ENCODE assay signal across 11 cellular contexts in genomic region chr5:148620696-148621095, GRCh38. TPM values are rescaled to one million over a fixed set of nuclear protein-coding genes. Genes with fewer than 3 reads are reported as not detected.
DNase-seq lines count a peak whose midpoint lies in the region; ATAC-seq, FAIRE-seq and TF ChIP-seq lines count a peak whose summit lies in the region.
"Had no signal": no experiment of that assay in that cellular context is flagged by ENCODE, and none has a peak within 500 bp of the region (broad histone marks: within the 10 kb centered on the region; RNA-seq: fewer than 3 reads in every experiment).

No MANE protein-coding gene starts in this region.

- no peak for TF ChIP-seq CTCF in gastroesophageal sphincter (IDR thresholded peaks at IDR 0.05)

- H3K27ac ChIP-seq in small intestine (ENCODE audit: low read depth in 1 of 2, low read length in 1 of 2), result no peak overlapping the region
- H3K27ac ChIP-seq in gastroesophageal sphincter, result no peak overlapping the region

- 26 to 37% (median 29%) methylated on average over 2 of the region's 2 CpGs for WGBS in small intestine, 3 donors
- WGBS in gastroesophageal sphincter (ENCODE audit: low coverage in 1 of 2), 2 donors, result 13 to 14% methylated on average over 2 of the region's 2 CpGs

- TF ChIP-seq POLR2A in gastroesophageal sphincter (IDR thresholded peaks at IDR 0.05), result no peak

- DNase-seq in activated T-cell treated with anti-CD3 and anti-CD28 coated beads, Interleukin-2, amount 50 U/mL, for 4 hours, result no peak
- no peak for DNase-seq in activated T-cell treated with anti-CD3 and anti-CD28 coated beads, Interleukin-2, amount 50 U/mL, for 48 hours
- DNase-seq in MV-4-11 (lab: John Stamatoyannopoulos, UW) (peak; percentile 7), small intestine (peak; percentile 60), DMS114 treated with DMSO at 0.1 percent for 48 hours (lab: John Stamatoyannopoulos, UW; ENCODE audit: unreplicated experiment) (no peak)
- DNase-seq in effector CD8-positive, alpha-beta T cell (lab: John Stamatoyannopoulos, UW), result no peak
- DNase-seq: left cardiac atrium, SIG-M5 had no signal

- peaks cover 12% of the 10 kb centered on the region for H3K27me3 Mint-ChIP-seq in activated T-cell treated with anti-CD3 and anti-CD28 coated beads, Interleukin-2, amount 50 U/mL, for 4 hours (ENCODE audit: low read depth)

- H3K4me1 Mint-ChIP-seq in activated T-cell treated with anti-CD3 and anti-CD28 coated beads, Interleukin-2, amount 50 U/mL, for 4 hours (ENCODE audit: low read depth), result peaks cover 28% of the 10 kb centered on the region

- H3K9me3 ChIP-seq in small intestine (ENCODE audit: control insufficient read depth, low read depth) (no peaks in the 10 kb centered on the region), gastroesophageal sphincter (no peaks in the 10 kb centered on the region)

- H3K4me1 ChIP-seq in small intestine (ENCODE audit: control insufficient read depth in 2 of 2, insufficient read depth in 1 of 2, low read depth in 1 of 2, low read length in 1 of 2) (peaks cover 7 to 8% of the 10 kb centered on the region in 2 donors), gastroesophageal sphincter (no peaks in the 10 kb centered on the region)

- no peaks in the 10 kb centered on the region for H3K36me3 Mint-ChIP-seq in activated T-cell treated with anti-CD3 and anti-CD28 coated beads, Interleukin-2, amount 50 U/mL, for 4 hours (ENCODE audit: insufficient read depth)

- H3K27me3 ChIP-seq in small intestine (ENCODE audit: control insufficient read depth in 2 of 2, insufficient read depth in 2 of 2, low read length in 2 of 2) (no peaks in the 10 kb centered on the region), gastroesophageal sphincter (no peaks in the 10 kb centered on the region)

- no peak overlapping the region for H3K4me3 Mint-ChIP-seq in activated T-cell treated with anti-CD3 and anti-CD28 coated beads, Interleukin-2, amount 50 U/mL, for 4 hours

- no peaks in the 10 kb centered on the region for H3K9me3 Mint-ChIP-seq in activated T-cell treated with anti-CD3 and anti-CD28 coated beads, Interleukin-2, amount 50 U/mL, for 4 hours

- peak; percentile 93 to 96 for ATAC-seq in activated T-cell treated with anti-CD3 and anti-CD28 coated beads, Interleukin-2, amount 50 U/mL, for 4 hours
- ATAC-seq in HG02623 (IDR thresholded peaks at IDR 0.05; ENCODE audit: unreplicated experiment), result peak; percentile 72
- ATAC-seq in gastroesophageal sphincter, result no peak

- TF ChIP-seq EP300 in gastroesophageal sphincter (IDR thresholded peaks at IDR 0.05), result no peak

- no peak for FAIRE-seq in small intestine (lab: Jason Lieb, UNC)

- H3K4me3 ChIP-seq in small intestine (ENCODE audit: low read depth in 1 of 2, low read length in 2 of 2) (no peak overlapping the region), gastroesophageal sphincter (no peak overlapping the region)

- H3K36me3 ChIP-seq in small intestine (ENCODE audit: control insufficient read depth in 2 of 2, insufficient read depth in 2 of 2, low read length in 2 of 2) (no peaks in the 10 kb centered on the region), gastroesophageal sphincter (no peaks in the 10 kb centered on the region)

RNA-seq across cellular contexts. Expression of gene HTR4, which starts 33.6 kb away (rescaled TPM):
- total RNA-seq in activated T-cell treated with anti-CD3 and anti-CD28 coated beads, Interleukin-2, amount 50 U/mL, for 4 hours, result not detected
- polyA plus RNA-seq in small intestine, result 1 to 10 TPM; 1.6 to 8.7 (median 5.6) TPM
- 1 to 10 TPM in 1 of 4 donors, under 1 TPM in 1, not detected in 2; 0.27 to 1.0 TPM for total RNA-seq in gastroesophageal sphincter
- total RNA-seq: activated CD8-positive, alpha-beta memory T cell treated with anti-CD3 and anti-CD28 coated beads for 36 hours had no signal

Comparison
In these comparisons a context has a peak if more than half of its experiments do, and no peak if none do; other contexts are left out.
1. DNase-seq: peak in MV-4-11 (single experiment) and small intestine (single experiment); none in activated T-cell treated with anti-CD3 and anti-CD28 coated beads, Interleukin-2, amount 50 U/mL, for 4 hours (single experiment), activated T-cell treated with anti-CD3 and anti-CD28 coated beads, Interleukin-2, amount 50 U/mL, for 48 hours (0 of 2), DMS114 treated with DMSO at 0.1 percent for 48 hours (single experiment) and effector CD8-positive, alpha-beta T cell (single experiment).